1 cellular context compared by ENCODE assay signal in the genomic region with DNA sequence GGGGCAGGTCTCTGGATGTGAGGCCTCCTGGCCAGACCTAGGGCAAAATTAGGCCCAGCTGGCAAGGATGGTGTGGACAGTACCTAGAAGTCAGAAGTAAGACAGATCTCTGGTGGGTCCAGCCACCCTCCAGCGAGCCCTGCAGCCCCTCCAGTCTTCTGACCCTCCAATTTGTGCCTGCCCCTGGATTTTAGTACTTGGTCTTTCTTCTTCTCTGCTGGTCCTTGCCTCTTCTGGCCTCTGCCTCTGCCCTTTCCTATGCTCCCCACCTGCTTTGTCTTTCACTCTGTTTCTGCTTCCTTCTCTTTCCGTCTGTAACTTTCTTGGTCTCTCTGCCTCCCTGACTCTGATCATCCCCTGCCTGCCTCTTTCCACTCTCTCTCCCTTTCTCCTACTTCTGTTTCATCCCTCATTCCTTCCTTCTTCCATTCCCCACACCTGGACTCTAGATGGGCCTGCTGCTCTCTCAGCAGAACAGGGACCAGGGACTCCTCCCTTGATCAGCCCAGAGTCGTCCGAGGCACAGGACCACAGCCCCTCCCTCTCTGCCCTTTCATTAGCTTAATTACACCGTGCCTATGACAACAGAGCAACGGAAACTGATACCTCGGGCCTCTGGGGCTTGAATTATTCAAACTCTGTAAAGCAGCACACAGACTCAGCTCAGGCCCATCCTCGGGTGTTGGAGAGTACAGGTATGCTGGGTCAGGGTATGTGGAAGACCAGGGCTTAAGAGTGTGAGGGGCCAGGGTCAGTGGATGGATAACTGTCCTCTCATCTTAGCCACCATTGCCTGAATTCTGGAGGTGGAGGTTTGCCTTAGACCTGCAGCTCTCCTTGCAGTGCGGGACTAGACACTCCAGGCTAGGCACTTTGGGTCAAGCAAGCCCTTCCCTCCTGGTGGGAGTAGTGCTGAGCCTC.
TF ChIP-seq lines count a peak whose summit lies in the region.

A gene with protein sequence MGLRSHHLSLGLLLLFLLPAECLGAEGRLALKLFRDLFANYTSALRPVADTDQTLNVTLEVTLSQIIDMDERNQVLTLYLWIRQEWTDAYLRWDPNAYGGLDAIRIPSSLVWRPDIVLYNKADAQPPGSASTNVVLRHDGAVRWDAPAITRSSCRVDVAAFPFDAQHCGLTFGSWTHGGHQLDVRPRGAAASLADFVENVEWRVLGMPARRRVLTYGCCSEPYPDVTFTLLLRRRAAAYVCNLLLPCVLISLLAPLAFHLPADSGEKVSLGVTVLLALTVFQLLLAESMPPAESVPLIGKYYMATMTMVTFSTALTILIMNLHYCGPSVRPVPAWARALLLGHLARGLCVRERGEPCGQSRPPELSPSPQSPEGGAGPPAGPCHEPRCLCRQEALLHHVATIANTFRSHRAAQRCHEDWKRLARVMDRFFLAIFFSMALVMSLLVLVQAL (minus strand): TSS at position 51 of the 921 bp plus-strand sequence. CDS start 72 bp downstream, outside the sequence.

TF ChIP-seq in HEK293, 187 proteins besides CTCF, POLR2A, EP300 and RAD21:
- TF ChIP-seq ZNF473 (tag by site-specific recombination; IDR thresholded peaks at IDR 0.05) (no peak), KLF10 (tag by site-specific recombination; IDR thresholded peaks at IDR 0.05) (no peak), PRDM1 (tag by site-specific recombination; IDR thresholded peaks at IDR 0.05) (peak; percentile 87; the same call in 1 of the 2 replicates), OVOL3 (tag by site-specific recombination; IDR thresholded peaks at IDR 0.05) (no peak), MEIS1 (CRISPR knock-in tag; IDR thresholded peaks at IDR 0.05; ENCODE audit: borderline replicate concordance) (no peak), ZSCAN30 (tag by site-specific recombination; IDR thresholded peaks at IDR 0.05) (no peak), ZNF585B (tag by site-specific recombination; IDR thresholded peaks at IDR 0.05) (no peak), ZNF366 (tag by site-specific recombination; conservative IDR thresholded peaks at IDR 0.05) (peak; percentile 71), REPIN1 (tag by site-specific recombination; IDR thresholded peaks at IDR 0.05; ENCODE audit: low read depth) (no peak), ZNF555 (tag by site-specific recombination; conservative IDR thresholded peaks at IDR 0.05) (no peak), ZNF266 (tag by site-specific recombination; IDR thresholded peaks at IDR 0.05; ENCODE audit: low read depth) (no peak), ZBTB17 (tag by site-specific recombination; IDR thresholded peaks at IDR 0.05) (no peak)
- TF ChIP-seq, protein P1, sequence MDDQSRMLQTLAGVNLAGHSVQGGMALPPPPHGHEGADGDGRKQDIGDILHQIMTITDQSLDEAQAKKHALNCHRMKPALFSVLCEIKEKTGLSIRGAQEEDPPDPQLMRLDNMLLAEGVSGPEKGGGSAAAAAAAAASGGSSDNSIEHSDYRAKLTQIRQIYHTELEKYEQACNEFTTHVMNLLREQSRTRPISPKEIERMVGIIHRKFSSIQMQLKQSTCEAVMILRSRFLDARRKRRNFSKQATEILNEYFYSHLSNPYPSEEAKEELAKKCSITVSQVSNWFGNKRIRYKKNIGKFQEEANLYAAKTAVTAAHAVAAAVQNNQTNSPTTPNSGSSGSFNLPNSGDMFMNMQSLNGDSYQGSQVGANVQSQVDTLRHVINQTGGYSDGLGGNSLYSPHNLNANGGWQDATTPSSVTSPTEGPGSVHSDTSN (CRISPR knock-in tag; IDR thresholded peaks at IDR 0.05), result no peak
- TF ChIP-seq, protein P2, sequence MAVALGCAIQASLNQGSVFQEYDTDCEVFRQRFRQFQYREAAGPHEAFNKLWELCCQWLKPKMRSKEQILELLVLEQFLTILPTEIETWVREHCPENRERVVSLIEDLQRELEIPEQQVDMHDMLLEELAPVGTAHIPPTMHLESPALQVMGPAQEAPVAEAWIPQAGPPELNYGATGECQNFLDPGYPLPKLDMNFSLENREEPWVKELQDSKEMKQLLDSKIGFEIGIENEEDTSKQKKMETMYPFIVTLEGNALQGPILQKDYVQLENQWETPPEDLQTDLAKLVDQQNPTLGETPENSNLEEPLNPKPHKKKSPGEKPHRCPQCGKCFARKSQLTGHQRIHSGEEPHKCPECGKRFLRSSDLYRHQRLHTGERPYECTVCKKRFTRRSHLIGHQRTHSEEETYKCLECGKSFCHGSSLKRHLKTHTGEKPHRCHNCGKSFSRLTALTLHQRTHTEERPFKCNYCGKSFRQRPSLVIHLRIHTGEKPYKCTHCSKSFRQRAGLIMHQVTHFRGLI (tag by site-specific recombination; IDR thresholded peaks at IDR 0.05), result no peak
- TF ChIP-seq, protein P3, sequence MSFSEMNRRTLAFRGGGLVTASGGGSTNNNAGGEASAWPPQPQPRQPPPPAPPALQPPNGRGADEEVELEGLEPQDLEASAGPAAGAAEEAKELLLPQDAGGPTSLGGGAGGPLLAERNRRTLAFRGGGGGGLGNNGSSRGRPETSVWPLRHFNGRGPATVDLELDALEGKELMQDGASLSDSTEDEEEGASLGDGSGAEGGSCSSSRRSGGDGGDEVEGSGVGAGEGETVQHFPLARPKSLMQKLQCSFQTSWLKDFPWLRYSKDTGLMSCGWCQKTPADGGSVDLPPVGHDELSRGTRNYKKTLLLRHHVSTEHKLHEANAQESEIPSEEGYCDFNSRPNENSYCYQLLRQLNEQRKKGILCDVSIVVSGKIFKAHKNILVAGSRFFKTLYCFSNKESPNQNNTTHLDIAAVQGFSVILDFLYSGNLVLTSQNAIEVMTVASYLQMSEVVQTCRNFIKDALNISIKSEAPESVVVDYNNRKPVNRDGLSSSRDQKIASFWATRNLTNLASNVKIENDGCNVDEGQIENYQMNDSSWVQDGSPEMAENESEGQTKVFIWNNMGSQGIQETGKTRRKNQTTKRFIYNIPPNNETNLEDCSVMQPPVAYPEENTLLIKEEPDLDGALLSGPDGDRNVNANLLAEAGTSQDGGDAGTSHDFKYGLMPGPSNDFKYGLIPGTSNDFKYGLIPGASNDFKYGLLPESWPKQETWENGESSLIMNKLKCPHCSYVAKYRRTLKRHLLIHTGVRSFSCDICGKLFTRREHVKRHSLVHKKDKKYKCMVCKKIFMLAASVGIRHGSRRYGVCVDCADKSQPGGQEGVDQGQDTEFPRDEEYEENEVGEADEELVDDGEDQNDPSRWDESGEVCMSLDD (tag by site-specific recombination; IDR thresholded peaks at IDR 0.05), result no peak
- TF ChIP-seq, protein P4, sequence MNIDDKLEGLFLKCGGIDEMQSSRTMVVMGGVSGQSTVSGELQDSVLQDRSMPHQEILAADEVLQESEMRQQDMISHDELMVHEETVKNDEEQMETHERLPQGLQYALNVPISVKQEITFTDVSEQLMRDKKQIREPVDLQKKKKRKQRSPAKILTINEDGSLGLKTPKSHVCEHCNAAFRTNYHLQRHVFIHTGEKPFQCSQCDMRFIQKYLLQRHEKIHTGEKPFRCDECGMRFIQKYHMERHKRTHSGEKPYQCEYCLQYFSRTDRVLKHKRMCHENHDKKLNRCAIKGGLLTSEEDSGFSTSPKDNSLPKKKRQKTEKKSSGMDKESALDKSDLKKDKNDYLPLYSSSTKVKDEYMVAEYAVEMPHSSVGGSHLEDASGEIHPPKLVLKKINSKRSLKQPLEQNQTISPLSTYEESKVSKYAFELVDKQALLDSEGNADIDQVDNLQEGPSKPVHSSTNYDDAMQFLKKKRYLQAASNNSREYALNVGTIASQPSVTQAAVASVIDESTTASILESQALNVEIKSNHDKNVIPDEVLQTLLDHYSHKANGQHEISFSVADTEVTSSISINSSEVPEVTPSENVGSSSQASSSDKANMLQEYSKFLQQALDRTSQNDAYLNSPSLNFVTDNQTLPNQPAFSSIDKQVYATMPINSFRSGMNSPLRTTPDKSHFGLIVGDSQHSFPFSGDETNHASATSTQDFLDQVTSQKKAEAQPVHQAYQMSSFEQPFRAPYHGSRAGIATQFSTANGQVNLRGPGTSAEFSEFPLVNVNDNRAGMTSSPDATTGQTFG (tag by site-specific recombination; IDR thresholded peaks at IDR 0.05; ENCODE audit: borderline replicate concordance), result no peak
